Comparison of ENCODE assay signal across 11 cellular contexts in the genomic region with DNA sequence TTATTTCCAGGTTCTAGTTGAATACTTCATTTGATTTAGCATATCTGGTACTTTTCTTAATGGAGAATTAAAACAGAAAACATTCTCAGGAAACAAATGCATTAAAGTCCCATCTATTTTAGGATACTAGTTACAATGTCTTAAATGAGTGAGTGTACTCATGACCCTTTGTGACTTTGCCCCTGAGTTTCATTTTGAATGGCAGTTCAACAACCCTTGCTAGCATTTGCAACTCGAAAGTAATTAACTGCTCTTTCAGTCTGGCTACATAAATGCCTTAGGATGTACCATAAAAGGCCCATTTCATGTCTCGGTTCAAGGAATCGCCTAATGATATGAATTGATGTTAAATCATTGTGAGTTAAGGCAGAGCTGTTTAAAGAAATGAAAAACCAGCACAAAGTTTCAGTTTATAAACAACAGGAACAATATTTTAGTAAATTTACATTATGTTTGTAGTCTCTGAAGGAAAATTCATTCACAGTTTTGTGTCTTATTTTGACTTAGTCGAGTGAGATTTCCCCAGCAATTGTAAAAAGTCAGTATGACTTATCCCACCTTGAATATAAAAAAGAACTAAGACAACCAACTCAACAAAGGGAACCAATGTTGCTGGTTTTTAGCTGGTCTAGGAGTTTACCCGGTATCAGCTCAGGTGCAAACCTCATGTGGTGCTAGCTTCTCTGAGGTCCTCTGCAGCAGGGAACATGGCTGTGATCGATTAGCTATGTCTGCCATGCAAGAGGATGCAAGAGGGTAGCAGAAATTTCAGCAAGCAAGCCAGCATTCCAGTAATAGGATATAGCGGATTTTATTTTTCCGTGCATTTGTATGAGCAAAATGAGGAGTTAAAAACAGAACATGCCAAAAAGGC.
DNase-seq lines count a peak whose midpoint lies in the region; ATAC-seq and FAIRE-seq lines count a peak whose summit lies in the region.
"Had no signal": no experiment of that assay in that cellular context is flagged by ENCODE, and none has a peak within 500 bp of the region (broad histone marks: within the 10 kb centered on the region; RNA-seq: fewer than 3 reads in every experiment).

No MANE protein-coding gene starts in this region.

- peaks cover 32% of the 10 kb centered on the region for H3K4me1 Mint-ChIP-seq in activated CD4-positive, alpha-beta T cell treated with anti-CD3 and anti-CD28 coated beads, Interleukin-2, amount 10 ng/mL, durations not matched to agents 7 days and 5 days

- POLR2A ChIA-PET in activated CD4-positive, alpha-beta T cell treated with anti-CD3 and anti-CD28 coated beads, Interleukin-2, amount 10 ng/mL, durations not matched to agents 7 days and 5 days (lab: Charles Lee), result no interaction called here

- peaks cover 4% of the 10 kb centered on the region for H3K9me3 Mint-ChIP-seq in activated CD4-positive, alpha-beta T cell treated with anti-CD3 and anti-CD28 coated beads, Interleukin-2, amount 10 ng/mL, durations not matched to agents 7 days and 5 days

- H3K4me3 Mint-ChIP-seq in activated CD4-positive, alpha-beta T cell treated with anti-CD3 and anti-CD28 coated beads, Interleukin-2, amount 10 ng/mL, durations not matched to agents 7 days and 5 days, result peak overlapping the region; percentile 11

- DNase-seq in activated CD4-positive, alpha-beta T cell treated with anti-CD3 and anti-CD28 coated beads, Interleukin-2, amount 10 ng/mL, durations not matched to agents 7 days and 5 days, result no peak
- DNase-seq in activated CD4-positive, alpha-beta T cell treated with anti-CD3 and anti-CD28 coated beads for 48 hours, result no peak
- DNase-seq in foreskin melanocyte (peak; percentile 31), NCI-H128 (lab: John Stamatoyannopoulos, UW; ENCODE audit: unreplicated experiment) (no peak), HTR-8/SVneo (ENCODE audit: insufficient read length, low spot score) (no peak), NCI-H1048 (lab: John Stamatoyannopoulos, UW) (no peak)
- DNase-seq: glutamatergic neuron, NCI-H82 had no signal

- H3K27ac Mint-ChIP-seq in activated CD4-positive, alpha-beta T cell treated with anti-CD3 and anti-CD28 coated beads, Interleukin-2, amount 10 ng/mL, durations not matched to agents 7 days and 5 days, result peak overlapping the region; percentile 76

- no peak for FAIRE-seq in HTR-8/SVneo (lab: Jason Lieb, UNC)
- FAIRE-seq: A204.1 had no signal

- CTCF ChIA-PET in activated CD4-positive, alpha-beta T cell treated with anti-CD3 and anti-CD28 coated beads, Interleukin-2, amount 10 ng/mL, durations not matched to agents 7 days and 5 days (lab: Charles Lee), result no interaction called here

- H3K27me3 Mint-ChIP-seq in activated CD4-positive, alpha-beta T cell treated with anti-CD3 and anti-CD28 coated beads, Interleukin-2, amount 10 ng/mL, durations not matched to agents 7 days and 5 days, result no peaks in the 10 kb centered on the region

- H3K36me3 Mint-ChIP-seq in activated CD4-positive, alpha-beta T cell treated with anti-CD3 and anti-CD28 coated beads, Interleukin-2, amount 10 ng/mL, durations not matched to agents 7 days and 5 days (ENCODE audit: low read depth), result no peaks in the 10 kb centered on the region

- ATAC-seq in GM21447 (IDR thresholded peaks at IDR 0.05; ENCODE audit: unreplicated experiment) (peak; percentile 88), HG03354 (IDR thresholded peaks at IDR 0.05; ENCODE audit: poor library complexity, severe bottlenecking, unreplicated experiment) (peak; percentile 86)
